Comparison of ENCODE assay signal across 1 cellular context in genomic region chr4:78806943-78807458, GRCh38.
TF ChIP-seq lines count a peak whose summit lies in the region.

No MANE protein-coding gene starts in this region.

TF ChIP-seq in K562, 482 proteins besides CTCF, POLR2A, EP300 and RAD21 (continued from another document):
- TF ChIP-seq ZNF280A (IDR thresholded peaks at IDR 0.05; ENCODE audit: low read depth, partially characterized antibody) = peak; percentile 49
- no peak for TF ChIP-seq ZNF785 (CRISPR knock-in tag; IDR thresholded peaks at IDR 0.05)
- TF ChIP-seq NCOA4 (IDR thresholded peaks at IDR 0.05; ENCODE audit: partially characterized antibody) = no peak
- TF ChIP-seq CC2D1A (IDR thresholded peaks at IDR 0.05) = peak; percentile 55
- TF ChIP-seq TRIM28 (IDR thresholded peaks at IDR 0.05) = 0 out of 2 replicates have a peak, but pooled peaks have one; percentile 51
- TF ChIP-seq DMBX1 (CRISPR knock-in tag; IDR thresholded peaks at IDR 0.05; ENCODE audit: borderline replicate concordance) = no peak
- no peak for TF ChIP-seq RBM15 (IDR thresholded peaks at IDR 0.05; ENCODE audit: insufficient read depth, low read length)
- no peak for TF ChIP-seq FOXJ2 (tag; IDR thresholded peaks at IDR 0.05)
